In genomic region chr6:73703514-73703913, GRCh38 we compare ENCODE assay signal across 1 cellular context.
TF ChIP-seq lines count a peak whose summit lies in the region.

No MANE protein-coding gene starts in this region.

TF ChIP-seq in IMR-90, 13 proteins besides CTCF, POLR2A, EP300 and RAD21:
- no peak for TF ChIP-seq CHD1 (IDR thresholded peaks at IDR 0.05; ENCODE audit: low read depth, low read length)
- TF ChIP-seq MAZ (IDR thresholded peaks at IDR 0.05; ENCODE audit: borderline replicate concordance, low read depth, low read length), result no peak
- TF ChIP-seq RCOR1 (IDR thresholded peaks at IDR 0.05; ENCODE audit: insufficient replicate concordance, low read length), result no peak
- TF ChIP-seq NFE2L2 (IDR thresholded peaks at IDR 0.05; ENCODE audit: low read depth, low read length), result no peak
- TF ChIP-seq CEBPB (IDR thresholded peaks at IDR 0.05; ENCODE audit: low read depth, low read length), result no peak
- TF ChIP-seq SMC3 (IDR thresholded peaks at IDR 0.05; ENCODE audit: low read depth, low read length), result no peak
- TF ChIP-seq MAFK (IDR thresholded peaks at IDR 0.05; ENCODE audit: low read depth, low read length), result 0 out of 2 replicates have a peak, but pooled peaks have one; percentile 39
- no peak for TF ChIP-seq MXI1 (IDR thresholded peaks at IDR 0.05; ENCODE audit: borderline replicate concordance, low read depth, low read length)
TF ChIP-seq in IMR-90: peak in this region for 1.
